Comparison of ENCODE assay signal across 13 cellular contexts in the genomic region with DNA sequence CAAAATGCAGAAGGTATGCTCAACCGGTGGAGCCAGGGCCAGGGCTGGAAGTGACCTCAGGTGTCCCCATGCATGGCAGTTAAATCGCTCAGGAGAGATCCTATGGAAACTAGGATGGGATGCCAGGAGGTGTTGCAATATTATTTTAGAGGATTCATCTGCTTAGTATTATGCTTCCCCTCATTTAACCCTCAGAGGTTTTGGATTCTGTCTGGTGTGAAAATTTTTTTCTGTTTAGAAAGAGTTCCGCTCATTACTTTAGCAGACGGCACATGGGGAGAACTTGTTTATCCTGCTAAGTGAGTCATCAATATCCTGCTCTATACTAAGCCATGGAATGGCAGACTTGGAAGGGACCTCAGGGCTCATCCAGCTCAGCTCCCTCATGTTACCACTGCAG. TPM values are rescaled to one million over a fixed set of nuclear protein-coding genes. Genes with fewer than 3 reads are reported as not detected.
DNase-seq lines count a peak whose midpoint lies in the region; ATAC-seq and TF ChIP-seq lines count a peak whose summit lies in the region.
"Had no signal": no experiment of that assay in that cellular context is flagged by ENCODE, and none has a peak within 500 bp of the region (broad histone marks: within the 10 kb centered on the region; RNA-seq: fewer than 3 reads in every experiment).

No MANE protein-coding gene starts in this region.

- peak overlapping the region; percentile 68 for H4K5ac ChIP-seq in IMR-90 (ENCODE audit: low read depth, low read length)

- H3K27me3 ChIP-seq in IMR-90 (ENCODE audit: control insufficient read depth, insufficient read depth, low read length), result no peaks in the 10 kb centered on the region
- no peaks in the 10 kb centered on the region for H3K27me3 ChIP-seq in endodermal cell (ENCODE audit: control insufficient read depth, insufficient read depth, low read length, poor library complexity, severe bottlenecking)

- TF ChIP-seq POLR2A in IMR-90 (IDR thresholded peaks at IDR 0.05; ENCODE audit: low read depth, low read length), result no peak

- peak overlapping the region; percentile 76 for H3K14ac ChIP-seq in IMR-90 (replicated peaks; ENCODE audit: low read depth, low read length)

- peak overlapping the region; percentile 64; the same call in 1 of the 2 replicates for H3K23ac ChIP-seq in IMR-90 (ENCODE audit: low read depth, low read length)

- in situ Hi-C loops in IMR-90 (cut with MboI; ENCODE audit: low sequenced_read_pairs), result no loop called here

- no peaks in the 10 kb centered on the region for H3K9me3 Mint-ChIP-seq in endodermal cell
- peaks cover 0 to 3% of the 10 kb centered on the region in 2 donors for H3K9me3 Mint-ChIP-seq in stimulated activated naive CD8-positive, alpha-beta T cell treated with anti-CD3 and anti-CD28 coated beads, Interleukin-15, amount 100 ng/mL, for 72 hours
- H3K9me3 Mint-ChIP-seq in activated T-cell treated with anti-CD3 and anti-CD28 coated beads, Interleukin-2, amount 50 U/mL, for 4 hours, result no peaks in the 10 kb centered on the region

- H3K4me1 ChIP-seq in IMR-90 (ENCODE audit: control insufficient read depth, insufficient read depth, low read length) (peaks cover 4% of the 10 kb centered on the region), endodermal cell (ENCODE audit: control insufficient read depth, insufficient read depth, low read length) (no peaks in the 10 kb centered on the region)

- H3K27ac ChIP-seq in IMR-90 (ENCODE audit: insufficient read depth, low read length) (peak overlapping the region; percentile 85), endodermal cell (ENCODE audit: low read depth, low read length) (no peak overlapping the region)

- POLR2A ChIA-PET in IMR-90 (lab: Charles Lee; ENCODE audit: unreplicated experiment), result no interaction called here

- ATAC-seq in IMR-90 (ENCODE audit: low read depth) (peak; percentile 97), omental fat pad (ENCODE audit: low FRiP score) (peak; percentile 5), GM18498 (IDR thresholded peaks at IDR 0.05; ENCODE audit: unreplicated experiment) (no peak), GM21360 (IDR thresholded peaks at IDR 0.05; ENCODE audit: unreplicated experiment) (no peak)
- no peak for ATAC-seq in stimulated activated naive CD8-positive, alpha-beta T cell treated with anti-CD3 and anti-CD28 coated beads, Interleukin-15, amount 100 ng/mL, for 72 hours
- no peak for ATAC-seq in activated T-cell treated with anti-CD3 and anti-CD28 coated beads, Interleukin-2, amount 50 U/mL, for 4 hours

- H3K4me3 ChIP-seq in AG10803 (ENCODE audit: low read length), result no peak overlapping the region
- no peak overlapping the region for H3K4me3 ChIP-seq in IMR-90 (ENCODE audit: insufficient read depth, low read depth, low read length)
- H3K4me3 ChIP-seq in endodermal cell (ENCODE audit: low read length), result no peak overlapping the region

- no peak overlapping the region for H3K4me3 Mint-ChIP-seq in endodermal cell
- H3K4me3 Mint-ChIP-seq in stimulated activated naive CD8-positive, alpha-beta T cell treated with anti-CD3 and anti-CD28 coated beads, Interleukin-15, amount 100 ng/mL, for 72 hours, result no peak overlapping the region
- H3K4me3 Mint-ChIP-seq in activated T-cell treated with anti-CD3 and anti-CD28 coated beads, Interleukin-2, amount 50 U/mL, for 4 hours, result no peak overlapping the region
- H3K4me3 Mint-ChIP-seq: CD4-positive, alpha-beta T cell had no signal

- H3K9me1 ChIP-seq in IMR-90 (ENCODE audit: insufficient read depth, low read length), result peaks cover 5% of the 10 kb centered on the region

- H3K56ac ChIP-seq in IMR-90 (ENCODE audit: extremely low read depth, insufficient read depth, low read length), result no peak overlapping the region

- H4K8ac ChIP-seq in IMR-90 (ENCODE audit: low read depth in 2 of 2, low read length in 2 of 2), result peak overlapping the region in 1 of 2 experiments; percentile 72; a peak in 1 of 4 replicates

- dilution Hi-C loops in IMR-90 (cut with HindIII; ENCODE audit: low sequenced_read_pairs, unreplicated experiment), result no loop called here

- intact Hi-C loops in IMR-90 (cut with micrococcal nuclease), result no loop called here

- H3K4me1 Mint-ChIP-seq in endodermal cell, result peaks cover 1% of the 10 kb centered on the region
- no peaks in the 10 kb centered on the region for H3K4me1 Mint-ChIP-seq in stimulated activated naive CD8-positive, alpha-beta T cell treated with anti-CD3 and anti-CD28 coated beads, Interleukin-15, amount 100 ng/mL, for 72 hours
- peaks cover 11% of the 10 kb centered on the region for H3K4me1 Mint-ChIP-seq in activated T-cell treated with anti-CD3 and anti-CD28 coated beads, Interleukin-2, amount 50 U/mL, for 4 hours (ENCODE audit: low read depth)

- H2BK120ac ChIP-seq in IMR-90 (ENCODE audit: low read depth, low read length), result peak overlapping the region; percentile 78

- H3K4ac ChIP-seq in IMR-90 (ENCODE audit: low read depth, low read length), result peak overlapping the region; percentile 57

- peak overlapping the region; percentile 94 for H2BK20ac ChIP-seq in IMR-90 (ENCODE audit: low read depth, low read length)

- H3K27ac Mint-ChIP-seq in endodermal cell, result no peak overlapping the region
- no peak overlapping the region for H3K27ac Mint-ChIP-seq in stimulated activated naive CD8-positive, alpha-beta T cell treated with anti-CD3 and anti-CD28 coated beads, Interleukin-15, amount 100 ng/mL, for 72 hours
- H3K27ac Mint-ChIP-seq: CD4-positive, alpha-beta T cell had no signal

- peak overlapping the region; percentile 71 for H2AK5ac ChIP-seq in IMR-90 (ENCODE audit: low read depth, low read length)

- H3K27me3 Mint-ChIP-seq in endodermal cell (ENCODE audit: insufficient read depth), result no peaks in the 10 kb centered on the region
- peaks cover 19% of the 10 kb centered on the region for H3K27me3 Mint-ChIP-seq in stimulated activated naive CD8-positive, alpha-beta T cell treated with anti-CD3 and anti-CD28 coated beads, Interleukin-15, amount 100 ng/mL, for 72 hours
- H3K27me3 Mint-ChIP-seq in activated T-cell treated with anti-CD3 and anti-CD28 coated beads, Interleukin-2, amount 50 U/mL, for 4 hours (ENCODE audit: low read depth), result no peaks in the 10 kb centered on the region
- H3K27me3 Mint-ChIP-seq: CD4-positive, alpha-beta T cell had no signal

- H4K91ac ChIP-seq in IMR-90 (ENCODE audit: insufficient read depth, low read depth, low read length), result peak overlapping the region; percentile 45

- TF ChIP-seq CTCF in AG10803 (conservative IDR thresholded peaks at IDR 0.05; ENCODE audit: low read length) (no peak), IMR-90 (conservative IDR thresholded peaks at IDR 0.05; ENCODE audit: low read depth, low read length) (no peak), endodermal cell (conservative IDR thresholded peaks at IDR 0.05) (no peak), omental fat pad (IDR thresholded peaks at IDR 0.05) (no peak)

- CTCF ChIA-PET in IMR-90 (lab: Yijun Ruan, JAX), result interaction anchor here (1.0 kb wide), 1 partner anchor 22 kb away, joined by 3 read pairs; no protein-coding TSS in a partner anchor

- H3K18ac ChIP-seq in IMR-90 (ENCODE audit: low read depth, low read length), result peak overlapping the region; percentile 67; the same call in 1 of the 2 replicates

- H2BK5ac ChIP-seq in IMR-90 (ENCODE audit: low read depth, low read length, poor library complexity, severe bottlenecking), result peak overlapping the region; percentile 94

- H3K4me2 ChIP-seq in IMR-90 (ENCODE audit: low read depth, low read length), result peak overlapping the region; percentile 37; the same call in 1 of the 2 replicates

- H3K9me3 ChIP-seq in IMR-90 (ENCODE audit: control insufficient read depth, insufficient read depth, low read length) (no peaks in the 10 kb centered on the region; the same call in 1 of the 2 replicates), endodermal cell (ENCODE audit: control insufficient read depth, low read length) (no peaks in the 10 kb centered on the region)

- DNase-seq in AG10803 (ENCODE audit: low read depth) (peak; percentile 97), IMR-90 (peak; percentile 91), endodermal cell (peak; percentile 39), omental fat pad (ENCODE audit: low spot score) (no peak)
- no peak for DNase-seq in stimulated activated naive CD8-positive, alpha-beta T cell treated with anti-CD3 and anti-CD28 coated beads, Interleukin-15, amount 100 ng/mL, for 72 hours
- DNase-seq in activated T-cell treated with anti-CD3 and anti-CD28 coated beads, Interleukin-2, amount 50 U/mL, for 4 hours, result no peak
- DNase-seq: caudate nucleus; CD4-positive, alpha-beta T cell; midbrain; NCI-H2029; small intestine had no signal

- peak overlapping the region; percentile 37 for H2AFZ ChIP-seq in IMR-90 (replicated peaks; ENCODE audit: low read length, poor library complexity)

- peak overlapping the region; percentile 46 for H2AK9ac ChIP-seq in IMR-90 (replicated peaks; ENCODE audit: low read depth, low read length, poor library complexity)

- peaks cover 3% of the 10 kb centered on the region; the same call in 1 of the 2 replicates for H4K20me1 ChIP-seq in IMR-90 (ENCODE audit: insufficient read depth, low read length)

- H3K36me3 ChIP-seq in IMR-90 (ENCODE audit: control insufficient read depth, insufficient read depth, low read length) (no peaks in the 10 kb centered on the region), endodermal cell (ENCODE audit: control insufficient read depth, insufficient read depth, low read length) (no peaks in the 10 kb centered on the region)

- no CpG with 5 or more reads among the region's 4 CpGs for WGBS in IMR-90 (ENCODE audit: extremely low coverage in 2 of 2, insufficient read length in 1 of 2), 2 experiments
- 74 to 85% methylated on average over 3 to 4 of the region's 4 CpGs for WGBS in endodermal cell (ENCODE audit: insufficient coverage in 1 of 2, insufficient read length in 1 of 2), 2 experiments

- H2BK15ac ChIP-seq in IMR-90 (ENCODE audit: low read depth, low read length), result peak overlapping the region; percentile 60; the same call in 2 of the 3 replicates

- TF ChIP-seq RAD21 in IMR-90 (IDR thresholded peaks at IDR 0.05; ENCODE audit: low read length), result peak; percentile 18

- no peaks in the 10 kb centered on the region for H3K36me3 Mint-ChIP-seq in endodermal cell (ENCODE audit: low read depth)
- no peaks in the 10 kb centered on the region for H3K36me3 Mint-ChIP-seq in activated T-cell treated with anti-CD3 and anti-CD28 coated beads, Interleukin-2, amount 50 U/mL, for 4 hours (ENCODE audit: insufficient read depth)

- H3K9ac ChIP-seq in IMR-90 (ENCODE audit: low read depth, low read length), result no peak overlapping the region
- H3K9ac ChIP-seq in endodermal cell (ENCODE audit: extremely low read depth, low read length, poor library complexity, severe bottlenecking), result no peak overlapping the region

- no peaks in the 10 kb centered on the region for H3K79me1 ChIP-seq in IMR-90 (ENCODE audit: low read depth in 1 of 2, low read length in 2 of 2)

- no TSS peak for BruUV-seq in IMR-90 (replicated peaks; lab: Mats Ljungman, UMichigan)

RNA-seq across cellular contexts. Expression of gene TRIB2, which starts 42.5 kb away (rescaled TPM):
- total RNA-seq in IMR-90 (2012; rRNA removed) (12.7 and 16.1 TPM in 2 replicates), endodermal cell (10 to 100 TPM; 23.8 to 29.8 TPM), omental fat pad (100 to 1,000 TPM in 1 of 4 donors, 10 to 100 TPM in 3; 27.8 to 144 (median 63.2) TPM)
- polyA plus RNA-seq in IMR-90 (2012; rRNA removed), result 10.7 and 12.0 TPM in 2 replicates
- polyA plus RNA-seq in IMR-90 (2012; cell fraction: cytosol; rRNA removed), result 8.4 and 17.9 TPM in 2 replicates
- 30.1 and 46.8 TPM in 2 replicates for polyA plus RNA-seq in IMR-90 (2012; cell fraction: nucleus; rRNA removed; ENCODE audit: low replicate concordance)
- 91.6 TPM for polyA plus RNA-seq in endodermal cell (2013, experiment 1 of 2)
- polyA plus RNA-seq in endodermal cell (2013, experiment 2 of 2), result 87.1 TPM
- total RNA-seq in activated T-cell treated with anti-CD3 and anti-CD28 coated beads, Interleukin-2, amount 50 U/mL, for 4 hours, result 10 to 100 TPM in 1 of 3 donors, 1 to 10 TPM in 2; 8.8 to 13.3 (median 9.8) TPM

Comparison
In these comparisons a context has a peak if more than half of its experiments do, and no peak if none do; other contexts are left out.
1. DNase-seq: peak in AG10803 (single experiment), IMR-90 (single experiment) and endodermal cell (single experiment); none in omental fat pad (single experiment), stimulated activated naive CD8-positive, alpha-beta T cell treated with anti-CD3 and anti-CD28 coated beads, Interleukin-15, amount 100 ng/mL, for 72 hours (0 of 2) and activated T-cell treated with anti-CD3 and anti-CD28 coated beads, Interleukin-2, amount 50 U/mL, for 4 hours (single experiment).
2. ATAC-seq: peak in IMR-90 (single experiment) and omental fat pad (single experiment); none in GM18498 (single experiment), stimulated activated naive CD8-positive, alpha-beta T cell treated with anti-CD3 and anti-CD28 coated beads, Interleukin-15, amount 100 ng/mL, for 72 hours (single experiment), GM21360 (single experiment) and activated T-cell treated with anti-CD3 and anti-CD28 coated beads, Interleukin-2, amount 50 U/mL, for 4 hours (0 of 2).